In genomic region chr3:58101499-58102370, GRCh38 we compare ENCODE assay signal across 15 cellular contexts.
DNase-seq lines count a peak whose midpoint lies in the region; ATAC-seq and TF ChIP-seq lines count a peak whose summit lies in the region.
"Had no signal": no experiment of that assay in that cellular context is flagged by ENCODE, and none has a peak within 500 bp of the region (broad histone marks: within the 10 kb centered on the region; RNA-seq: fewer than 3 reads in every experiment).

No MANE protein-coding gene starts in this region.

- H3K27me3 ChIP-seq in DND-41 (ENCODE audit: insufficient read depth, low read length, poor library complexity) (no peaks in the 10 kb centered on the region), breast epithelium (no peaks in the 10 kb centered on the region), right lobe of liver (no peaks in the 10 kb centered on the region), tibial nerve (no peaks in the 10 kb centered on the region)
- H3K27me3 ChIP-seq: MG63, tibial artery had no signal

- H4K20me1 ChIP-seq in DND-41 (ENCODE audit: insufficient read depth, low read length) = no peaks in the 10 kb centered on the region

- no peaks in the 10 kb centered on the region for H3K4me1 ChIP-seq in DND-41 (ENCODE audit: insufficient read depth, low read length)
- H3K4me1 ChIP-seq in breast epithelium = peaks cover 0 to 24% of the 10 kb centered on the region in 2 donors
- H3K4me1 ChIP-seq in right lobe of liver = peaks cover 0 to 44% (median 21%) of the 10 kb centered on the region in 4 donors
- H3K4me1 ChIP-seq in tibial nerve = peaks cover 0 to 44% (median 10%) of the 10 kb centered on the region in 4 donors

- DNase-seq in DND-41 (no peak), breast epithelium (ENCODE audit: low spot score in 2 of 2) (no peak), right lobe of liver (peak; percentile 52 to 91 (median 81)), sciatic nerve (ENCODE audit: low spot score) (no peak), GM19240 (ENCODE audit: insufficient read length, low spot score) (no peak), tibial nerve (ENCODE audit: low spot score in 2 of 2) (no peak), NCI-H146 treated with DMSO at 0.1 percent for 48 hours (lab: John Stamatoyannopoulos, UW; ENCODE audit: unreplicated experiment) (no peak)
- no peak for DNase-seq in activated T-cell treated with anti-CD3 and anti-CD28 coated beads, Interleukin-2, amount 50 U/mL, for 24 hours
- DNase-seq: activated naive CD4-positive, alpha-beta T cell treated with anti-CD3 and anti-CD28 coated beads for 36 hours; DMS53; MG63; SIG-M5; T1000; tibial artery had no signal

- no peak for TF ChIP-seq EP300 in tibial nerve (IDR thresholded peaks at IDR 0.05)

- H3K36me3 ChIP-seq in DND-41 (ENCODE audit: insufficient read depth, low read length) (peaks cover 92% of the 10 kb centered on the region), breast epithelium (no peaks in the 10 kb centered on the region), right lobe of liver (peaks cover 0 to 45% (median 22%) of the 10 kb centered on the region in 4 donors), tibial nerve (peaks cover 0 to 95% (median 9%) of the 10 kb centered on the region in 3 donors)

- H3K4me3 Mint-ChIP-seq in activated T-cell treated with anti-CD3 and anti-CD28 coated beads, Interleukin-2, amount 50 U/mL, for 24 hours = no peak overlapping the region
- H3K4me3 Mint-ChIP-seq: activated naive CD4-positive, alpha-beta T cell treated with anti-CD3 and anti-CD28 coated beads for 36 hours had no signal

- H3K4me2 ChIP-seq in DND-41 (ENCODE audit: insufficient read depth, low read length) = no peak overlapping the region

- ATAC-seq in DND-41 (ENCODE audit: insufficient read depth, low read depth) (no peak), right lobe of liver (peak; percentile 75 to 89 (median 80)), sciatic nerve (peak; percentile 20)
- ATAC-seq: HCT116 had no signal

- no peaks in the 10 kb centered on the region for H3K79me2 ChIP-seq in DND-41 (ENCODE audit: insufficient read depth, low read length)

- TF ChIP-seq POLR2A in breast epithelium (IDR thresholded peaks at IDR 0.05) = no peak
- TF ChIP-seq POLR2A in right lobe of liver (IDR thresholded peaks at IDR 0.05) = no peak
- no peak for TF ChIP-seq POLR2A in tibial nerve (IDR thresholded peaks at IDR 0.05)

- no peak for TF ChIP-seq CTCF in DND-41 (IDR thresholded peaks at IDR 0.05; ENCODE audit: borderline replicate concordance, extremely low read depth, low read length, poor library complexity, severe bottlenecking)
- TF ChIP-seq CTCF in breast epithelium (IDR thresholded peaks at IDR 0.05) = no peak
- no peak for TF ChIP-seq CTCF in right lobe of liver (IDR thresholded peaks at IDR 0.05)
- no peak for TF ChIP-seq CTCF in tibial nerve (IDR thresholded peaks at IDR 0.05)

- H3K9me3 ChIP-seq in DND-41 (ENCODE audit: insufficient read depth, low read length, severe bottlenecking) = no peaks in the 10 kb centered on the region
- no peaks in the 10 kb centered on the region for H3K9me3 ChIP-seq in breast epithelium
- no peaks in the 10 kb centered on the region for H3K9me3 ChIP-seq in right lobe of liver
- no peaks in the 10 kb centered on the region for H3K9me3 ChIP-seq in tibial nerve
- H3K9me3 ChIP-seq: MG63, tibial artery had no signal

- peaks cover 22% of the 10 kb centered on the region for H3K4me1 Mint-ChIP-seq in activated T-cell treated with anti-CD3 and anti-CD28 coated beads, Interleukin-2, amount 50 U/mL, for 24 hours (ENCODE audit: low read depth)

- no peaks in the 10 kb centered on the region for H3K27me3 Mint-ChIP-seq in activated T-cell treated with anti-CD3 and anti-CD28 coated beads, Interleukin-2, amount 50 U/mL, for 24 hours

- no peak overlapping the region for H3K9ac ChIP-seq in DND-41 (ENCODE audit: low read depth, low read length)

- H3K4me3 ChIP-seq in DND-41 (ENCODE audit: low read depth in 1 of 2, low read length in 2 of 2) = no peak overlapping the region
- H3K4me3 ChIP-seq in breast epithelium = no peak overlapping the region
- H3K4me3 ChIP-seq in right lobe of liver = peak overlapping the region in 1 of 3 donors; percentile 3
- H3K4me3 ChIP-seq in tibial nerve = no peak overlapping the region
- H3K4me3 ChIP-seq: MG63, tibial artery had no signal

- H2AFZ ChIP-seq in DND-41 (ENCODE audit: low read depth, low read length) = no peak overlapping the region

- intact Hi-C loops in breast epithelium (cut with DNase I; ENCODE audit: low total_unique reads) (no loop called here), right lobe of liver (cut with DNase I) (loop anchor here in 1 of 2 donors (10.0 kb wide), 1 partner anchor 47 kb away; no protein-coding TSS in a partner anchor), sciatic nerve (cut with DNase I) (no loop called here)

- H3K36me3 Mint-ChIP-seq in activated T-cell treated with anti-CD3 and anti-CD28 coated beads, Interleukin-2, amount 50 U/mL, for 24 hours (ENCODE audit: low read depth) = peaks cover 76% of the 10 kb centered on the region

- H3K27ac Mint-ChIP-seq in activated T-cell treated with anti-CD3 and anti-CD28 coated beads, Interleukin-2, amount 50 U/mL, for 24 hours = no peak overlapping the region
- H3K27ac Mint-ChIP-seq: activated naive CD4-positive, alpha-beta T cell treated with anti-CD3 and anti-CD28 coated beads for 36 hours had no signal

- no peaks in the 10 kb centered on the region for H3K9me3 Mint-ChIP-seq in activated T-cell treated with anti-CD3 and anti-CD28 coated beads, Interleukin-2, amount 50 U/mL, for 24 hours
- H3K9me3 Mint-ChIP-seq: activated naive CD4-positive, alpha-beta T cell treated with anti-CD3 and anti-CD28 coated beads for 36 hours had no signal

- H3K27ac ChIP-seq in DND-41 (ENCODE audit: low read length) = peak overlapping the region; percentile 30; the same call in 1 of the 2 replicates
- H3K27ac ChIP-seq in breast epithelium = peak overlapping the region; percentile 85 to 87
- peak overlapping the region; percentile 24 to 84 (median 82) for H3K27ac ChIP-seq in right lobe of liver
- H3K27ac ChIP-seq in tibial nerve = peak overlapping the region in 2 of 4 donors; percentile 83 to 88
- H3K27ac ChIP-seq: tibial artery had no signal

- 43% methylated on average over 7 of the region's 13 CpGs for WGBS in right lobe of liver (ENCODE audit: insufficient coverage, low coverage, low lambda C conversion rate, missing lambda C conversion rate)
- WGBS in tibial nerve, 2 donors = 76 to 79% methylated on average over 12 to 13 of the region's 13 CpGs

Comparison
In these comparisons a context has a peak if more than half of its experiments do, and no peak if none do; other contexts are left out.
1. DNase-seq: peak in right lobe of liver (3 of 3); none in DND-41 (single experiment), breast epithelium (0 of 2), sciatic nerve (single experiment), GM19240 (single experiment), tibial nerve (0 of 2), NCI-H146 treated with DMSO at 0.1 percent for 48 hours (single experiment) and activated T-cell treated with anti-CD3 and anti-CD28 coated beads, Interleukin-2, amount 50 U/mL, for 24 hours (single experiment).